In genomic region chr3:14921034-14921616, GRCh38 we compare ENCODE assay signal across 1 cellular context.
A peak's percentile ranks its signal among the peaks of the same experiment; 100 is the strongest.
TF ChIP-seq lines count a peak whose summit lies in the region.

No MANE protein-coding gene starts in this region.

TF ChIP-seq in K562, 482 proteins besides CTCF, POLR2A, EP300 and RAD21 (continued from another document and continues in another):
- TF ChIP-seq ZNF592 (IDR thresholded peaks at IDR 0.05), result no peak
- TF ChIP-seq PPARD (CRISPR knock-in tag; IDR thresholded peaks at IDR 0.05), result no peak
- TF ChIP-seq KLF13 (tag; IDR thresholded peaks at IDR 0.05; ENCODE audit: borderline replicate concordance, low read depth), result no peak
- TF ChIP-seq, protein P1, sequence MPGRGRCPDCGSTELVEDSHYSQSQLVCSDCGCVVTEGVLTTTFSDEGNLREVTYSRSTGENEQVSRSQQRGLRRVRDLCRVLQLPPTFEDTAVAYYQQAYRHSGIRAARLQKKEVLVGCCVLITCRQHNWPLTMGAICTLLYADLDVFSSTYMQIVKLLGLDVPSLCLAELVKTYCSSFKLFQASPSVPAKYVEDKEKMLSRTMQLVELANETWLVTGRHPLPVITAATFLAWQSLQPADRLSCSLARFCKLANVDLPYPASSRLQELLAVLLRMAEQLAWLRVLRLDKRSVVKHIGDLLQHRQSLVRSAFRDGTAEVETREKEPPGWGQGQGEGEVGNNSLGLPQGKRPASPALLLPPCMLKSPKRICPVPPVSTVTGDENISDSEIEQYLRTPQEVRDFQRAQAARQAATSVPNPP (IDR thresholded peaks at IDR 0.05; ENCODE audit: borderline replicate concordance, insufficient read depth, insufficient read length), result no peak
- no peak for TF ChIP-seq TRIM28 (IDR thresholded peaks at IDR 0.05)
- no peak for TF ChIP-seq SNAPC5 (CRISPR knock-in tag; IDR thresholded peaks at IDR 0.05)
- TF ChIP-seq, protein P2, sequence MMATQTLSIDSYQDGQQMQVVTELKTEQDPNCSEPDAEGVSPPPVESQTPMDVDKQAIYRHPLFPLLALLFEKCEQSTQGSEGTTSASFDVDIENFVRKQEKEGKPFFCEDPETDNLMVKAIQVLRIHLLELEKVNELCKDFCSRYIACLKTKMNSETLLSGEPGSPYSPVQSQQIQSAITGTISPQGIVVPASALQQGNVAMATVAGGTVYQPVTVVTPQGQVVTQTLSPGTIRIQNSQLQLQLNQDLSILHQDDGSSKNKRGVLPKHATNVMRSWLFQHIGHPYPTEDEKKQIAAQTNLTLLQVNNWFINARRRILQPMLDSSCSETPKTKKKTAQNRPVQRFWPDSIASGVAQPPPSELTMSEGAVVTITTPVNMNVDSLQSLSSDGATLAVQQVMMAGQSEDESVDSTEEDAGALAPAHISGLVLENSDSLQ (IDR thresholded peaks at IDR 0.05), result no peak
- TF ChIP-seq PTBP1 (IDR thresholded peaks at IDR 0.05; ENCODE audit: low read depth, low read length), result no peak
- TF ChIP-seq, protein P3, sequence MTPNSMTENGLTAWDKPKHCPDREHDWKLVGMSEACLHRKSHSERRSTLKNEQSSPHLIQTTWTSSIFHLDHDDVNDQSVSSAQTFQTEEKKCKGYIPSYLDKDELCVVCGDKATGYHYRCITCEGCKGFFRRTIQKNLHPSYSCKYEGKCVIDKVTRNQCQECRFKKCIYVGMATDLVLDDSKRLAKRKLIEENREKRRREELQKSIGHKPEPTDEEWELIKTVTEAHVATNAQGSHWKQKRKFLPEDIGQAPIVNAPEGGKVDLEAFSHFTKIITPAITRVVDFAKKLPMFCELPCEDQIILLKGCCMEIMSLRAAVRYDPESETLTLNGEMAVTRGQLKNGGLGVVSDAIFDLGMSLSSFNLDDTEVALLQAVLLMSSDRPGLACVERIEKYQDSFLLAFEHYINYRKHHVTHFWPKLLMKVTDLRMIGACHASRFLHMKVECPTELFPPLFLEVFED (CRISPR knock-in tag; conservative IDR thresholded peaks at IDR 0.05), result no peak
- no peak for TF ChIP-seq MECOM (CRISPR knock-in tag; IDR thresholded peaks at IDR 0.05)
- TF ChIP-seq MYNN (IDR thresholded peaks at IDR 0.05), result peak; percentile 63; the same call in 1 of the 2 replicates
- no peak for TF ChIP-seq MYNN (CRISPR knock-in tag; IDR thresholded peaks at IDR 0.05)
- TF ChIP-seq ZNF3 (CRISPR knock-in tag; IDR thresholded peaks at IDR 0.05), result no peak
- no peak for TF ChIP-seq TEAD4 (IDR thresholded peaks at IDR 0.05; ENCODE audit: low read length)
- no peak for TF ChIP-seq TEAD4 (CRISPR knock-in tag; IDR thresholded peaks at IDR 0.05; ENCODE audit: borderline replicate concordance)
- no peak for TF ChIP-seq MCM2 (IDR thresholded peaks at IDR 0.05; ENCODE audit: low read depth)
- TF ChIP-seq, protein P4, sequence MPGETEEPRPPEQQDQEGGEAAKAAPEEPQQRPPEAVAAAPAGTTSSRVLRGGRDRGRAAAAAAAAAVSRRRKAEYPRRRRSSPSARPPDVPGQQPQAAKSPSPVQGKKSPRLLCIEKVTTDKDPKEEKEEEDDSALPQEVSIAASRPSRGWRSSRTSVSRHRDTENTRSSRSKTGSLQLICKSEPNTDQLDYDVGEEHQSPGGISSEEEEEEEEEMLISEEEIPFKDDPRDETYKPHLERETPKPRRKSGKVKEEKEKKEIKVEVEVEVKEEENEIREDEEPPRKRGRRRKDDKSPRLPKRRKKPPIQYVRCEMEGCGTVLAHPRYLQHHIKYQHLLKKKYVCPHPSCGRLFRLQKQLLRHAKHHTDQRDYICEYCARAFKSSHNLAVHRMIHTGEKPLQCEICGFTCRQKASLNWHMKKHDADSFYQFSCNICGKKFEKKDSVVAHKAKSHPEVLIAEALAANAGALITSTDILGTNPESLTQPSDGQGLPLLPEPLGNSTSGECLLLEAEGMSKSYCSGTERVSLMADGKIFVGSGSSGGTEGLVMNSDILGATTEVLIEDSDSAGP (CRISPR knock-in tag; IDR thresholded peaks at IDR 0.05), result no peak
- TF ChIP-seq FOXJ2 (tag; IDR thresholded peaks at IDR 0.05), result no peak
- TF ChIP-seq L3MBTL2 (IDR thresholded peaks at IDR 0.05), result no peak
- no peak for TF ChIP-seq EP400 (IDR thresholded peaks at IDR 0.05)
- TF ChIP-seq GTF2E2 (tag; IDR thresholded peaks at IDR 0.05), result no peak
- TF ChIP-seq RB1 (IDR thresholded peaks at IDR 0.05; ENCODE audit: low read depth), result peak; percentile 86
- TF ChIP-seq ZNF583 (CRISPR knock-in tag; IDR thresholded peaks at IDR 0.05), result no peak
- TF ChIP-seq HDAC6 (IDR thresholded peaks at IDR 0.05; ENCODE audit: low read depth, low read length), result no peak
- TF ChIP-seq KLF16 (IDR thresholded peaks at IDR 0.05), result peak; percentile 48; the same call in 1 of the 2 replicates
- TF ChIP-seq ZNF740 (CRISPR knock-in tag; IDR thresholded peaks at IDR 0.05), result no peak
- TF ChIP-seq ZNF740 (tag; IDR thresholded peaks at IDR 0.05), result no peak
- TF ChIP-seq SNIP1 (IDR thresholded peaks at IDR 0.05; ENCODE audit: low read depth), result no peak
- TF ChIP-seq NCOA4 (IDR thresholded peaks at IDR 0.05; ENCODE audit: partially characterized antibody), result no peak
- TF ChIP-seq LEF1 (IDR thresholded peaks at IDR 0.05), result no peak
- no peak for TF ChIP-seq TARDBP (IDR thresholded peaks at IDR 0.05)
- no peak for TF ChIP-seq TGIF2 (CRISPR knock-in tag; IDR thresholded peaks at IDR 0.05)
- TF ChIP-seq, protein P5, sequence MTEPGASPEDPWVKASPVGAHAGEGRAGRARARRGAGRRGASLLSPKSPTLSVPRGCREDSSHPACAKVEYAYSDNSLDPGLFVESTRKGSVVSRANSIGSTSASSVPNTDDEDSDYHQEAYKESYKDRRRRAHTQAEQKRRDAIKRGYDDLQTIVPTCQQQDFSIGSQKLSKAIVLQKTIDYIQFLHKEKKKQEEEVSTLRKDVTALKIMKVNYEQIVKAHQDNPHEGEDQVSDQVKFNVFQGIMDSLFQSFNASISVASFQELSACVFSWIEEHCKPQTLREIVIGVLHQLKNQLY (CRISPR knock-in tag; conservative IDR thresholded peaks at IDR 0.05), result no peak
- TF ChIP-seq CAMTA2 (CRISPR knock-in tag; conservative IDR thresholded peaks at IDR 0.05), result no peak
- peak; percentile 10; the same call in 1 of the 2 replicates for TF ChIP-seq NFE2 (IDR thresholded peaks at IDR 0.05; ENCODE audit: low read depth)
- TF ChIP-seq KHSRP (IDR thresholded peaks at IDR 0.05), result no peak
- TF ChIP-seq ZNF445 (CRISPR knock-in tag; IDR thresholded peaks at IDR 0.05; ENCODE audit: low read depth), result no peak
- no peak for TF ChIP-seq SIRT6 (IDR thresholded peaks at IDR 0.05; ENCODE audit: low read depth, low read length)
- no peak for TF ChIP-seq U2AF1 (optimal IDR thresholded peaks at IDR 0.05; ENCODE audit: low read depth, low read length)
- no peak for TF ChIP-seq HMG20A (CRISPR knock-in tag; conservative IDR thresholded peaks at IDR 0.05)
- no peak for TF ChIP-seq ZNF174 (CRISPR knock-in tag; IDR thresholded peaks at IDR 0.05)
- TF ChIP-seq ZNF589 (CRISPR knock-in tag; IDR thresholded peaks at IDR 0.05; ENCODE audit: low read depth), result no peak
- TF ChIP-seq TCF3 (CRISPR knock-in tag; IDR thresholded peaks at IDR 0.05), result no peak
- no peak for TF ChIP-seq ZNF584 (CRISPR knock-in tag; IDR thresholded peaks at IDR 0.05; ENCODE audit: low read depth)
- no peak for TF ChIP-seq CBFA2T2 (conservative IDR thresholded peaks at IDR 0.05)
- TF ChIP-seq, protein P6, sequence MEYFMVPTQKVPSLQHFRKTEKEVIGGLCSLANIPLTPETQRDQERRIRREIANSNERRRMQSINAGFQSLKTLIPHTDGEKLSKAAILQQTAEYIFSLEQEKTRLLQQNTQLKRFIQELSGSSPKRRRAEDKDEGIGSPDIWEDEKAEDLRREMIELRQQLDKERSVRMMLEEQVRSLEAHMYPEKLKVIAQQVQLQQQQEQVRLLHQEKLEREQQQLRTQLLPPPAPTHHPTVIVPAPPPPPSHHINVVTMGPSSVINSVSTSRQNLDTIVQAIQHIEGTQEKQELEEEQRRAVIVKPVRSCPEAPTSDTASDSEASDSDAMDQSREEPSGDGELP (CRISPR knock-in tag; IDR thresholded peaks at IDR 0.05; ENCODE audit: borderline replicate concordance), result 0 out of 2 replicates have a peak, but pooled peaks have one; percentile 46
- TF ChIP-seq WHSC1 (IDR thresholded peaks at IDR 0.05; ENCODE audit: low read length), result no peak
- TF ChIP-seq BMI1 (IDR thresholded peaks at IDR 0.05; ENCODE audit: low read length), result no peak
- TF ChIP-seq NCOR1 (IDR thresholded peaks at IDR 0.05), result no peak
- no peak for TF ChIP-seq KDM1A (IDR thresholded peaks at IDR 0.05)
- TF ChIP-seq ZNF707 (CRISPR knock-in tag; conservative IDR thresholded peaks at IDR 0.05), result no peak
- no peak for TF ChIP-seq FOXK1 (CRISPR knock-in tag; IDR thresholded peaks at IDR 0.05; ENCODE audit: borderline replicate concordance)
- TF ChIP-seq ARID3A (IDR thresholded peaks at IDR 0.05; ENCODE audit: borderline replicate concordance, low read depth, low read length), result no peak
- TF ChIP-seq ZNF408 (CRISPR knock-in tag; IDR thresholded peaks at IDR 0.05; ENCODE audit: low read depth), result no peak
- no peak for TF ChIP-seq ZNF644 (tag; IDR thresholded peaks at IDR 0.05; ENCODE audit: low read depth)
- no peak for TF ChIP-seq ARHGAP35 (IDR thresholded peaks at IDR 0.05; ENCODE audit: partially characterized antibody)
- TF ChIP-seq DPF2 (IDR thresholded peaks at IDR 0.05), result no peak
- no peak for TF ChIP-seq ZNF766 (CRISPR knock-in tag; conservative IDR thresholded peaks at IDR 0.05)
- TF ChIP-seq, protein P7, sequence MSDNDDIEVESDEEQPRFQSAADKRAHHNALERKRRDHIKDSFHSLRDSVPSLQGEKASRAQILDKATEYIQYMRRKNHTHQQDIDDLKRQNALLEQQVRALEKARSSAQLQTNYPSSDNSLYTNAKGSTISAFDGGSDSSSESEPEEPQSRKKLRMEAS (CRISPR knock-in tag; IDR thresholded peaks at IDR 0.05), result 0 out of 2 replicates have a peak, but pooled peaks have one; percentile 30
- peak; percentile 40 for TF ChIP-seq ZFP36 (IDR thresholded peaks at IDR 0.05; ENCODE audit: low read depth, low read length, partially characterized antibody)
- TF ChIP-seq XRCC5 (IDR thresholded peaks at IDR 0.05; ENCODE audit: low read depth, low read length), result peak; percentile 79
- TF ChIP-seq MTA3 (IDR thresholded peaks at IDR 0.05; ENCODE audit: borderline replicate concordance), result 0 out of 2 replicates have a peak, but pooled peaks have one; percentile 36
- TF ChIP-seq, protein P8, sequence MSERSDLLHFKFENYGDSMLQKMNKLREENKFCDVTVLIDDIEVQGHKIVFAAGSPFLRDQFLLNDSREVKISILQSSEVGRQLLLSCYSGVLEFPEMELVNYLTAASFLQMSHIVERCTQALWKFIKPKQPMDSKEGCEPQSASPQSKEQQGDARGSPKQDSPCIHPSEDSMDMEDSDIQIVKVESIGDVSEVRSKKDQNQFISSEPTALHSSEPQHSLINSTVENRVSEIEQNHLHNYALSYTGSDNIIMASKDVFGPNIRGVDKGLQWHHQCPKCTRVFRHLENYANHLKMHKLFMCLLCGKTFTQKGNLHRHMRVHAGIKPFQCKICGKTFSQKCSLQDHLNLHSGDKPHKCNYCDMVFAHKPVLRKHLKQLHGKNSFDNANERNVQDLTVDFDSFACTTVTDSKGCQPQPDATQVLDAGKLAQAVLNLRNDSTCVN (CRISPR knock-in tag; IDR thresholded peaks at IDR 0.05), result no peak
- no peak for TF ChIP-seq HDGF (IDR thresholded peaks at IDR 0.05)
- TF ChIP-seq ARID1B (IDR thresholded peaks at IDR 0.05), result no peak
- no peak for TF ChIP-seq ETV6 (IDR thresholded peaks at IDR 0.05; ENCODE audit: borderline replicate concordance in 1 of 2, low read depth in 2 of 2, low read length in 1 of 2)
- TF ChIP-seq ETV6 (CRISPR knock-in tag; IDR thresholded peaks at IDR 0.05; ENCODE audit: borderline replicate concordance), result no peak
